18 cellular contexts compared by ENCODE assay signal in the genomic region with DNA sequence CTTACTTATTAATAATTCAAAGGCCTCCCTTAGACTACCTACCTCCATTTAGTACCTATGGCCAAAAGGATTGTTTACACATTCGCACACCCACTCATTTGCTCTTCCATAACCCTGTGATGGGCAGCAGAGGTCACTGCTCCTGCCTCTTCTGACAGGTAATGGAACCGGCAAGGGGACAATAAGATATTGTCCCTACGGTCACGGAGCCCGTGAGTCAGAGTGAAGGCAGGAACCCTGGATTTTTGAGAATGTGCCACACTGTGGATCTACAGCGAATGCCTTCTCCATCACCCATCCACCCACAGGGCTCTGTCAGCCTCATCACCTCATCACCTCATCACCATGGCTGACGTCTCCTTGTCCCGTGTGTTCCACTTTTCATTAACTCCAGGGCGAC.
A peak's percentile ranks its signal among the peaks of the same experiment; 100 is the strongest.
DNase-seq lines count a peak whose midpoint lies in the region; ATAC-seq, FAIRE-seq and TF ChIP-seq lines count a peak whose summit lies in the region.
"Had no signal": no experiment of that assay in that cellular context is flagged by ENCODE, and none has a peak within 500 bp of the region (broad histone marks: within the 10 kb centered on the region; RNA-seq: fewer than 3 reads in every experiment).

No MANE protein-coding gene starts in this region.

- no peak overlapping the region for H2AK5ac ChIP-seq in mesendoderm (ENCODE audit: low read length)

- H3K27me3 ChIP-seq in HCT116 (ENCODE audit: insufficient read depth, low read length) (no peaks in the 10 kb centered on the region), mesendoderm (ENCODE audit: insufficient read depth, low read length, poor library complexity) (no peaks in the 10 kb centered on the region)

- POLR2A ChIA-PET in HCT116 (lab: Charles Lee): no interaction called here

- H2BK5ac ChIP-seq in mesendoderm (ENCODE audit: low read length): no peak overlapping the region

- H3K79me1 ChIP-seq in mesendoderm (ENCODE audit: low read length): peaks cover 8% of the 10 kb centered on the region

- no peak overlapping the region for H3K18ac ChIP-seq in mesendoderm (ENCODE audit: low read length)

- no peaks in the 10 kb centered on the region for H3K9me2 ChIP-seq in HCT116 (ENCODE audit: insufficient read depth)

- H3K79me2 ChIP-seq in HCT116 (ENCODE audit: insufficient read depth, low read length) (peaks cover 41% of the 10 kb centered on the region), mesendoderm (ENCODE audit: control insufficient read depth, insufficient read depth, low read length) (no peaks in the 10 kb centered on the region)

- no TSS peak for BruUV-seq in HCT116 (replicated peaks; lab: Mats Ljungman, UMichigan)

- H3K27ac ChIP-seq in HCT116 (ENCODE audit: low read depth, low read length) (peak overlapping the region; percentile 42; the same call in 1 of the 2 replicates), SK-N-MC (peak overlapping the region; percentile 64; the same call in 1 of the 2 replicates), mesendoderm (ENCODE audit: low read depth, low read length) (no peak overlapping the region)
- H3K27ac ChIP-seq: HL-60 had no signal

- no peaks in the 10 kb centered on the region for H3K9me3 ChIP-seq in HCT116 (ENCODE audit: control insufficient read depth in 1 of 2, insufficient read depth in 1 of 2, low read depth in 1 of 2, low read length in 2 of 2)
- no peaks in the 10 kb centered on the region for H3K9me3 ChIP-seq in SK-N-MC (ENCODE audit: low read depth, low read length)

- H3K23ac ChIP-seq in mesendoderm (ENCODE audit: low read length): no peak overlapping the region

- H3K4me2 ChIP-seq in HCT116 (ENCODE audit: low read length) (peak overlapping the region; percentile 65), mesendoderm (ENCODE audit: low read length) (no peak overlapping the region)

- H3K4me1 ChIP-seq in HCT116 (ENCODE audit: control insufficient read depth in 1 of 2, insufficient read depth in 2 of 2, low read length in 2 of 2) (peaks cover 39 to 53% of the 10 kb centered on the region in 2 experiments), mesendoderm (ENCODE audit: control insufficient read depth, low read depth, low read length) (peaks cover 1% of the 10 kb centered on the region)

- no peak overlapping the region for H2BK15ac ChIP-seq in mesendoderm (replicated peaks; ENCODE audit: low read depth)

- no peak overlapping the region for H2AFZ ChIP-seq in HCT116 (ENCODE audit: low read depth, low read length, poor library complexity, severe bottlenecking)

- H4K8ac ChIP-seq in mesendoderm (ENCODE audit: low read depth, low read length): no peak overlapping the region

- TF ChIP-seq CTCF in HCT116 (IDR thresholded peaks at IDR 0.05 in 2 of 3, conservative IDR thresholded peaks at IDR 0.05 in 1 of 3; ENCODE audit: borderline replicate concordance in 1 of 3, insufficient read depth in 1 of 3, low read depth in 2 of 3, low read length in 2 of 3): peak; percentile 19 to 26 (median 26); a peak in 4 of 6 replicates

- FAIRE-seq in urothelium cell line (lab: Jason Lieb, UNC): peak; percentile 27

- no peaks in the 10 kb centered on the region for H4K20me1 ChIP-seq in HCT116 (ENCODE audit: insufficient read depth)

- intact Hi-C loops in HCT116 (cut with micrococcal nuclease): no loop called here

- WGBS in mesendoderm (ENCODE audit: extremely low coverage, insufficient coverage, low lambda C conversion rate): no CpG with 5 or more reads among the region's 9 CpGs

- RAD21 ChIA-PET in HCT116 (lab: Charles Lee; ENCODE audit: low non-redundant PET in 1 of 2, low total read pairs in 2 of 2, uncharacterized antibody in 2 of 2, unreplicated experiment in 2 of 2): no interaction called here

- DNase-seq in HCT116 (ENCODE audit: low read depth, low spot score): peak; percentile 80
- DNase-seq in SK-N-MC (ENCODE audit: low read depth, low spot score): no peak
- no peak for DNase-seq in mesendoderm
- DNase-seq in urothelium cell line (ENCODE audit: low spot score): peak; percentile 33
- DNase-seq in stimulated activated CD4-positive, alpha-beta T cell treated with anti-CD3 and anti-CD28 coated beads, Interleukin-2, amount 100 ng/mL, for 48 hours: no peak
- DNase-seq in DMS53 (lab: John Stamatoyannopoulos, UW): no peak
- DNase-seq: CD4-positive, CD25-positive, alpha-beta regulatory T cell; DMS79; GOT3; KBM-7; MV-4-11; NCI-H1436; NCI-H2029; NCI-H2171 treated with DMSO at 0.1 percent for 48 hours; T-cell had no signal

- TF ChIP-seq POLR2A in HCT116 (IDR thresholded peaks at IDR 0.05; ENCODE audit: borderline replicate concordance, extremely low read depth, insufficient read depth, insufficient read length) (no peak), GM18505 (IDR thresholded peaks at IDR 0.05; ENCODE audit: borderline replicate concordance, extremely low read depth, insufficient read depth, insufficient read length) (no peak)

- ATAC-seq in HCT116 (peak; percentile 97), GM18505 (IDR thresholded peaks at IDR 0.05; ENCODE audit: unreplicated experiment) (no peak)
- ATAC-seq: Right ventricle myocardium inferior, T-cell had no signal

- H3K56ac ChIP-seq in mesendoderm (ENCODE audit: low read length): peak overlapping the region; percentile 5

- no peak overlapping the region for H2BK120ac ChIP-seq in mesendoderm (ENCODE audit: low read depth, low read length)

- no peaks in the 10 kb centered on the region for H3K36me3 ChIP-seq in HCT116 (ENCODE audit: control insufficient read depth in 1 of 2, insufficient read depth in 2 of 2, low read length in 2 of 2)
- H3K36me3 ChIP-seq in SK-N-MC (ENCODE audit: insufficient read depth, low read length): peaks cover 27% of the 10 kb centered on the region
- no peaks in the 10 kb centered on the region for H3K36me3 ChIP-seq in mesendoderm (ENCODE audit: control insufficient read depth, insufficient read depth, low read length)

- H3K9ac ChIP-seq in HCT116 (ENCODE audit: low read length) (peak overlapping the region; percentile 9), SK-N-MC (ENCODE audit: insufficient read length) (no peak overlapping the region), mesendoderm (ENCODE audit: low read length) (no peak overlapping the region)

- TF ChIP-seq RAD21 in HCT116 (IDR thresholded peaks at IDR 0.05; ENCODE audit: low read depth): peak; percentile 48

- H4K5ac ChIP-seq in mesendoderm (ENCODE audit: low read length): no peak overlapping the region

- H3K4ac ChIP-seq in mesendoderm (ENCODE audit: low read depth, low read length): no peak overlapping the region

- CTCF ChIA-PET in HCT116 (lab: Charles Lee): no interaction called here

- H3K4me3 ChIP-seq in HCT116 (replicated peaks in 1 of 2; ENCODE audit: low read depth in 1 of 2, low read length in 2 of 2) (peak overlapping the region in 1 of 2 experiments; percentile 11; a peak in 1 of 4 replicates), SK-N-MC (no peak overlapping the region), mesendoderm (ENCODE audit: low read length) (no peak overlapping the region)

TF ChIP-seq in HCT116, 20 proteins besides CTCF, POLR2A, EP300 and RAD21:
- 0 out of 2 replicates have a peak, but pooled peaks have one; percentile 26 for TF ChIP-seq JUND (IDR thresholded peaks at IDR 0.05)
- TF ChIP-seq ZNF274 (IDR thresholded peaks at IDR 0.05; ENCODE audit: low read depth, low read length): no peak
- peak; percentile 54; the same call in 1 of the 2 replicates for TF ChIP-seq SIN3A (IDR thresholded peaks at IDR 0.05; ENCODE audit: low read depth)
- TF ChIP-seq, protein P1, sequence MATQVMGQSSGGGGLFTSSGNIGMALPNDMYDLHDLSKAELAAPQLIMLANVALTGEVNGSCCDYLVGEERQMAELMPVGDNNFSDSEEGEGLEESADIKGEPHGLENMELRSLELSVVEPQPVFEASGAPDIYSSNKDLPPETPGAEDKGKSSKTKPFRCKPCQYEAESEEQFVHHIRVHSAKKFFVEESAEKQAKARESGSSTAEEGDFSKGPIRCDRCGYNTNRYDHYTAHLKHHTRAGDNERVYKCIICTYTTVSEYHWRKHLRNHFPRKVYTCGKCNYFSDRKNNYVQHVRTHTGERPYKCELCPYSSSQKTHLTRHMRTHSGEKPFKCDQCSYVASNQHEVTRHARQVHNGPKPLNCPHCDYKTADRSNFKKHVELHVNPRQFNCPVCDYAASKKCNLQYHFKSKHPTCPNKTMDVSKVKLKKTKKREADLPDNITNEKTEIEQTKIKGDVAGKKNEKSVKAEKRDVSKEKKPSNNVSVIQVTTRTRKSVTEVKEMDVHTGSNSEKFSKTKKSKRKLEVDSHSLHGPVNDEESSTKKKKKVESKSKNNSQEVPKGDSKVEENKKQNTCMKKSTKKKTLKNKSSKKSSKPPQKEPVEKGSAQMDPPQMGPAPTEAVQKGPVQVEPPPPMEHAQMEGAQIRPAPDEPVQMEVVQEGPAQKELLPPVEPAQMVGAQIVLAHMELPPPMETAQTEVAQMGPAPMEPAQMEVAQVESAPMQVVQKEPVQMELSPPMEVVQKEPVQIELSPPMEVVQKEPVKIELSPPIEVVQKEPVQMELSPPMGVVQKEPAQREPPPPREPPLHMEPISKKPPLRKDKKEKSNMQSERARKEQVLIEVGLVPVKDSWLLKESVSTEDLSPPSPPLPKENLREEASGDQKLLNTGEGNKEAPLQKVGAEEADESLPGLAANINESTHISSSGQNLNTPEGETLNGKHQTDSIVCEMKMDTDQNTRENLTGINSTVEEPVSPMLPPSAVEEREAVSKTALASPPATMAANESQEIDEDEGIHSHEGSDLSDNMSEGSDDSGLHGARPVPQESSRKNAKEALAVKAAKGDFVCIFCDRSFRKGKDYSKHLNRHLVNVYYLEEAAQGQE (IDR thresholded peaks at IDR 0.05; ENCODE audit: low read depth): no peak
- TF ChIP-seq CBX3 (IDR thresholded peaks at IDR 0.05; ENCODE audit: low read depth): peak; percentile 74; the same call in 1 of the 2 replicates
- TF ChIP-seq SP1 (IDR thresholded peaks at IDR 0.05; ENCODE audit: low read depth): peak; percentile 37
- peak; percentile 88 for TF ChIP-seq EGR1 (IDR thresholded peaks at IDR 0.05; ENCODE audit: low read depth)
TF ChIP-seq in HCT116: peak in this region for 5.

Comparison
In these comparisons a context has a peak if more than half of its experiments do, and no peak if none do; other contexts are left out.
1. DNase-seq: peak in HCT116 (single experiment) and urothelium cell line (single experiment); none in SK-N-MC (single experiment), mesendoderm (single experiment), stimulated activated CD4-positive, alpha-beta T cell treated with anti-CD3 and anti-CD28 coated beads, Interleukin-2, amount 100 ng/mL, for 48 hours (0 of 2) and DMS53 (single experiment).